Comparison of ENCODE assay signal across 13 cellular contexts in the genomic region with DNA sequence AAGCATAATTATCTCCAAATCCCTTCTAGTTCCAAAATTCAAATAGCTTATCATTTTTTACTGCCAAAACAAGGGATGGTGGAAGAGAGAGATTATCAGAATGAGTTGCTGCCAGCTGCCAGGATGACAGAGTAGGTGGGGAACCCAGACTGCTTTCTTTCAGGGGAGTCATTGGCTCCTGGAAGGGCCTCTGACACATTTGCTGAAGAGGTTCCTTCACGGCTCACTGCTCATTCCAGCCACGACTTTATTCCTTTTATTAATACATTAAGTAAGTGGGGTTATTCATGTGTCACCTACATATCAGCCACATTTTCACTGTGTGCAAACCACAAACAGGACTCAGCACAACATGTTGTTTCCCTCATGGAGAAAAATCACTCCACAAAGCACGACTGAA. TPM values are rescaled to one million over a fixed set of nuclear protein-coding genes. Genes with fewer than 3 reads are reported as not detected.
DNase-seq lines count a peak whose midpoint lies in the region; ATAC-seq and TF ChIP-seq lines count a peak whose summit lies in the region.
"Had no signal": no experiment of that assay in that cellular context is flagged by ENCODE, and none has a peak within 500 bp of the region (broad histone marks: within the 10 kb centered on the region; RNA-seq: fewer than 3 reads in every experiment).

No MANE protein-coding gene starts in this region.

- H3K4me1 ChIP-seq in heart left ventricle (peaks cover 0 to 7% (median 0%) of the 10 kb centered on the region in 12 donors), adrenal gland (replicated peaks in 1 of 2) (no peaks in the 10 kb centered on the region)
- H3K4me1 ChIP-seq: right atrium auricular region had no signal

- WGBS in heart left ventricle, 4 donors, result 29 to 39% (median 35%) methylated on average over 3 of the region's 3 CpGs
- 35 to 43% (median 42%) methylated on average over 3 of the region's 3 CpGs for WGBS in adrenal gland, 4 donors

- no peak for TF ChIP-seq CTCF in heart left ventricle (IDR thresholded peaks at IDR 0.05)
- TF ChIP-seq CTCF in adrenal gland (IDR thresholded peaks at IDR 0.05), result no peak

- H3K27me3 ChIP-seq in heart left ventricle (peaks cover 0 to 3% (median 0%) of the 10 kb centered on the region in 9 donors), adrenal gland (peaks cover 10% of the 10 kb centered on the region)
- H3K27me3 ChIP-seq: right atrium auricular region had no signal

- H3K36me3 ChIP-seq in heart left ventricle (no peaks in the 10 kb centered on the region), adrenal gland (replicated peaks in 1 of 2) (no peaks in the 10 kb centered on the region)
- H3K36me3 ChIP-seq: right atrium auricular region had no signal

- TF ChIP-seq POLR2A in heart left ventricle (IDR thresholded peaks at IDR 0.05) (no peak), adrenal gland (IDR thresholded peaks at IDR 0.05) (no peak)

- H3K4me3 ChIP-seq in heart left ventricle, result no peak overlapping the region
- no peak overlapping the region for H3K4me3 ChIP-seq in adrenal gland
- H3K4me3 ChIP-seq: right atrium auricular region had no signal

- ATAC-seq in GM18519 (IDR thresholded peaks at IDR 0.05; ENCODE audit: low FRiP score, unreplicated experiment) (peak; percentile 50), GM21529 (IDR thresholded peaks at IDR 0.05; ENCODE audit: unreplicated experiment) (peak; percentile 76), HG03521 (IDR thresholded peaks at IDR 0.05; ENCODE audit: unreplicated experiment) (peak; percentile 50), heart left ventricle (no peak)

- DNase-seq in kidney tubule cell (ENCODE audit: low spot score) (peak; percentile 91), NCI-H69 (lab: John Stamatoyannopoulos, UW) (no peak), heart left ventricle (no peak), adrenal gland (no peak)
- DNase-seq: effector memory CD8-positive, alpha-beta T cell; EL; hippocampal formation; mesenchymal stem cell; T1000 had no signal

- intact Hi-C loops in heart left ventricle (cut with DNase I) (no loop called here), adrenal gland (cut with DNase I) (no loop called here)

- no peak overlapping the region for H3K27ac ChIP-seq in heart left ventricle
- H3K27ac ChIP-seq in adrenal gland, result no peak overlapping the region
- H3K27ac ChIP-seq: right atrium auricular region had no signal

- no peaks in the 10 kb centered on the region for H3K9me3 ChIP-seq in heart left ventricle
- H3K9me3 ChIP-seq in adrenal gland (replicated peaks in 1 of 3), result no peaks in the 10 kb centered on the region
- H3K9me3 ChIP-seq: right atrium auricular region had no signal

RNA-seq across cellular contexts. Expression of a gene that starts 12.7 kb away (rescaled TPM):
- total RNA-seq in heart left ventricle (1 to 10 TPM in 1 of 9 donors, under 1 TPM in 1, not detected in 7; 0.16 to 1.0 TPM), adrenal gland (under 1 TPM in 1 of 8 donors, not detected in 7; 0.14 TPM)
- polyA plus RNA-seq in heart left ventricle (1 to 10 TPM in 1 of 2 donors, under 1 TPM in 1; 0.08 to 1.7 TPM), adrenal gland (under 1 TPM in 2 of 3 donors, not detected in 1; 0.16 to 0.20 TPM)
- total RNA-seq: right atrium auricular region had no signal

RNA-seq across cellular contexts. Expression of a gene that starts 23.5 kb away (rescaled TPM):
- total RNA-seq in heart left ventricle, result 10 to 100 TPM; 12.2 to 23.6 (median 15.7) TPM
- polyA plus RNA-seq in heart left ventricle, result 10 to 100 TPM; 18.2 to 26.2 TPM
- total RNA-seq in adrenal gland, result 10 to 100 TPM; 10.6 to 26.4 (median 15.2) TPM
- polyA plus RNA-seq in adrenal gland, result 10 to 100 TPM; 25.4 to 35.4 (median 32.9) TPM

RNA-seq across cellular contexts. Expression of a gene that starts 46.1 kb away (rescaled TPM):
- total RNA-seq in heart left ventricle, result 1 to 10 TPM in 2 of 9 donors, under 1 TPM in 6, not detected in 1; 0.09 to 9.4 (median 0.49) TPM
- under 1 TPM; 0.39 to 0.42 TPM for polyA plus RNA-seq in heart left ventricle
- total RNA-seq in adrenal gland, result 1 to 10 TPM in 6 of 8 donors, under 1 TPM in 2; 0.24 to 4.9 (median 2.0) TPM
- 1 to 10 TPM in 2 of 3 donors, under 1 TPM in 1; 0.98 to 3.9 (median 2.7) TPM for polyA plus RNA-seq in adrenal gland

Comparison
In these comparisons a context has a peak if more than half of its experiments do, and no peak if none do; other contexts are left out.
1. ATAC-seq: peak in GM18519 (single experiment), GM21529 (single experiment) and HG03521 (single experiment); none in heart left ventricle (0 of 4).